ENCODE assay signal across 8 cellular contexts in genomic region chr2:118882693-118883336, GRCh38. TPM values are rescaled to one million over a fixed set of nuclear protein-coding genes. Genes with fewer than 3 reads are reported as not detected.
DNase-seq lines count a peak whose midpoint lies in the region; ATAC-seq and TF ChIP-seq lines count a peak whose summit lies in the region.

No MANE protein-coding gene starts in this region.

- H3K79me1 ChIP-seq in mesendoderm (ENCODE audit: low read length): no peaks in the 10 kb centered on the region

- peak; percentile 59 for DNase-seq in AG10803 (ENCODE audit: low read depth)
- DNase-seq in NCI-H526 (lab: John Stamatoyannopoulos, UW): peak; percentile 69 to 86
- DNase-seq in activated CD4-positive, alpha-beta T cell treated with anti-CD3 and anti-CD28 coated beads, Interleukin-2, amount 50 U/mL, for 1 hour: peak; percentile 62
- peak; percentile 78 for DNase-seq in mesendoderm
- DNase-seq in stimulated activated CD8-positive, alpha-beta memory T cell treated with anti-CD3 and anti-CD28 coated beads, Interleukin-4, amount 100 ng/mL, for 1 hour (ENCODE audit: low read depth in 2 of 2, low spot score in 1 of 2): peak; percentile 6 to 39

- H3K4ac ChIP-seq in mesendoderm (ENCODE audit: low read depth, low read length): no peak overlapping the region

- H3K27ac ChIP-seq in duodenal mucosa (ENCODE audit: low read depth, low read length) (no peak overlapping the region), mesendoderm (ENCODE audit: low read depth, low read length) (no peak overlapping the region)

- no peaks in the 10 kb centered on the region for H3K79me2 ChIP-seq in mesendoderm (ENCODE audit: control insufficient read depth, insufficient read depth, low read length)

- no peak overlapping the region for H2BK5ac ChIP-seq in mesendoderm (ENCODE audit: low read length)

- no peak overlapping the region for H3K23ac ChIP-seq in mesendoderm (ENCODE audit: low read length)

- no peak overlapping the region for H3K18ac ChIP-seq in mesendoderm (ENCODE audit: low read length)

- H3K27me3 ChIP-seq in duodenal mucosa (ENCODE audit: control insufficient read depth in 1 of 2, insufficient read depth in 2 of 2, low read length in 2 of 2) (peaks cover 10 to 28% of the 10 kb centered on the region in 2 donors), mesendoderm (ENCODE audit: insufficient read depth, low read length, poor library complexity) (no peaks in the 10 kb centered on the region)

- H2BK120ac ChIP-seq in mesendoderm (ENCODE audit: low read depth, low read length): no peak overlapping the region

- no peaks in the 10 kb centered on the region for H3K36me3 ChIP-seq in duodenal mucosa (ENCODE audit: control insufficient read depth in 1 of 2, insufficient read depth in 2 of 2, low read length in 2 of 2)
- H3K36me3 ChIP-seq in mesendoderm (ENCODE audit: control insufficient read depth, insufficient read depth, low read length): no peaks in the 10 kb centered on the region

- H2BK15ac ChIP-seq in mesendoderm (replicated peaks; ENCODE audit: low read depth): no peak overlapping the region

- H4K8ac ChIP-seq in mesendoderm (ENCODE audit: low read depth, low read length): no peak overlapping the region

- peak overlapping the region; percentile 37 for H3K4me2 ChIP-seq in mesendoderm (ENCODE audit: low read length)

- no peak overlapping the region for H3K56ac ChIP-seq in mesendoderm (ENCODE audit: low read length)

- H3K9ac ChIP-seq in duodenal mucosa (ENCODE audit: low read depth in 1 of 2, low read length in 2 of 2): peak overlapping the region in 1 of 2 donors; percentile 51
- H3K9ac ChIP-seq in mesendoderm (ENCODE audit: low read length): no peak overlapping the region

- H3K4me3 ChIP-seq in AG10803 (ENCODE audit: low read length) (peak overlapping the region; percentile 48), duodenal mucosa (ENCODE audit: low read depth in 1 of 2, low read length in 2 of 2) (peak overlapping the region; percentile 57 to 63), mesendoderm (ENCODE audit: low read length) (no peak overlapping the region)

- no peaks in the 10 kb centered on the region for H3K9me3 ChIP-seq in duodenal mucosa (ENCODE audit: control insufficient read depth in 1 of 2, low read length in 2 of 2)

- peak; percentile 100 for TF ChIP-seq CTCF in AG10803 (conservative IDR thresholded peaks at IDR 0.05; ENCODE audit: low read length)

- ATAC-seq in GM18907 (IDR thresholded peaks at IDR 0.05; ENCODE audit: unreplicated experiment) (peak; percentile 77), HG03432 (IDR thresholded peaks at IDR 0.05; ENCODE audit: unreplicated experiment) (peak; percentile 90)

- no peak overlapping the region for H2AK5ac ChIP-seq in mesendoderm (ENCODE audit: low read length)

- WGBS in mesendoderm (ENCODE audit: extremely low coverage, insufficient coverage, low lambda C conversion rate): no CpG with 5 or more reads among the region's 17 CpGs

- H4K5ac ChIP-seq in mesendoderm (ENCODE audit: low read length): no peak overlapping the region

- H3K4me1 ChIP-seq in duodenal mucosa (ENCODE audit: control insufficient read depth in 1 of 2, insufficient read depth in 2 of 2, low read length in 2 of 2) (peaks cover 3 to 4% of the 10 kb centered on the region in 2 donors), mesendoderm (ENCODE audit: control insufficient read depth, low read depth, low read length) (no peaks in the 10 kb centered on the region)

RNA-seq across cellular contexts. Expression of gene EN1, which starts 35.4 kb away (rescaled TPM):
- polyA plus RNA-seq in mesendoderm (2013, experiment 1 of 2): 0.01 TPM
- polyA plus RNA-seq in mesendoderm (2013, experiment 2 of 2): not detected

RNA-seq across cellular contexts. Expression of gene MARCO, which starts 59.2 kb away (rescaled TPM):
- not detected for polyA plus RNA-seq in mesendoderm (2013, experiment 1 of 2)
- not detected for polyA plus RNA-seq in mesendoderm (2013, experiment 2 of 2)

Comparison
In these comparisons a context has a peak if more than half of its experiments do, and no peak if none do; other contexts are left out.
1. DNase-seq: peak in every context shown above with its lines; median percentile 78 in mesendoderm; 78 in NCI-H526; 62 in activated CD4-positive, alpha-beta T cell treated with anti-CD3 and anti-CD28 coated beads, Interleukin-2, amount 50 U/mL, for 1 hour; 59 in AG10803; 22 in stimulated activated CD8-positive, alpha-beta memory T cell treated with anti-CD3 and anti-CD28 coated beads, Interleukin-4, amount 100 ng/mL, for 1 hour.